ENCODE assay signal across 6 cellular contexts in the genomic region with DNA sequence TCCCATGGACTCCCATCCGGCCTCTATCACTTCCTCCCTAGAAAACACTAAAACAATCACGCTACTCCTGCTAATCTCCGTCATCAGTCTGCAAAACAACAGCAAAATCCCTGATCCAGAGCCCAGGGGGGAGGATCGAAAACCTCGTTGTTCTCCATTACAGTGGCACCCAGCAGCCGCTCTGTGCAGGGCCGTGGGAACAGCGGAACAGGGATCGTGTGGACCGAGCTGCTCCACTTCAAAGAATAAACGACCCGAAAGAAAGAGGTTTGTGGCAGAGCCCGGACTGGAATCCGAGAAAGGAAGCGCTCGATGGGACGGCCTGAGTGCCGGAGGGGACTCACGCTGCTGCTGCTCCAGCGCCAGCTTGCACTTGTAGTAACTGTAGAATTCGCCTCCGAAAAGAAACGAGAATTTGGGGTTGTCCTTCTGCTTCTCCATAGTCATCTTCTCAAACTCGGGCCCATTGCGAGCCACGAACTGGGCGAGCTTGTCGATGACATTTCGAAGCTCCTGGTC. TPM values are rescaled to one million over a fixed set of nuclear protein-coding genes. Genes with fewer than 3 reads are reported as not detected.
A peak's percentile ranks its signal among the peaks of the same experiment; 100 is the strongest.
DNase-seq lines count a peak whose midpoint lies in the region; ATAC-seq, FAIRE-seq and TF ChIP-seq lines count a peak whose summit lies in the region.

No MANE protein-coding gene starts in this region.

- no peaks in the 10 kb centered on the region for H3K27me3 Mint-ChIP-seq in natural killer cell treated with Interleukin-12 subunit alpha and Interleukin-12 subunit beta and Interleukin-15 and Interleukin-18, amount 100 ng/mL, for 72 hours

- peak; percentile 5 for ATAC-seq in HG03045 (IDR thresholded peaks at IDR 0.05; ENCODE audit: unreplicated experiment)
- ATAC-seq in GM12878 = peak; percentile 1; the same call in 2 of the 3 replicates
- peak in 1 of 2 donors; percentile 1 for ATAC-seq in natural killer cell treated with Interleukin-12 subunit alpha and Interleukin-12 subunit beta and Interleukin-15 and Interleukin-18, amount 100 ng/mL, for 72 hours

- TF ChIP-seq POLR2A in GM12878 (IDR thresholded peaks at IDR 0.05; ENCODE audit: low read depth, low read length) = no peak

- peaks cover 7 to 13% of the 10 kb centered on the region in 2 experiments; a peak in 3 of 4 replicates for H3K36me3 ChIP-seq in GM12878 (ENCODE audit: control insufficient read depth in 2 of 2, insufficient read depth in 2 of 2, low read length in 1 of 2)

- H2AFZ ChIP-seq in GM12878 (ENCODE audit: control insufficient read depth, low read depth, low read length) = peak overlapping the region; percentile 66; the same call in 1 of the 2 replicates

- BruUV-seq in GM12878 (replicated peaks; lab: Mats Ljungman, UMichigan) = TSS peak; percentile 82

- peak; percentile 6 for DNase-seq in AG10803 (ENCODE audit: low read depth)
- no peak for DNase-seq in GM12878 (ENCODE audit: low read depth, low spot score)
- DNase-seq in natural killer cell treated with Interleukin-12 subunit alpha and Interleukin-12 subunit beta and Interleukin-15 and Interleukin-18, amount 100 ng/mL, for 72 hours (ENCODE audit: low spot score) = no peak
- DNase-seq in activated gamma-delta T cell (lab: John Stamatoyannopoulos, UW) = no peak
- no peak for DNase-seq in GM19240 (ENCODE audit: insufficient read length, low spot score)

- no peak for TF ChIP-seq EP300 in GM12878 (IDR thresholded peaks at IDR 0.05; ENCODE audit: borderline replicate concordance in 1 of 2, control insufficient read depth in 1 of 2, low read depth in 2 of 2, low read length in 2 of 2)

- intact Hi-C loops in GM12878 (cut with micrococcal nuclease; ENCODE audit: unreplicated experiment) = loop anchor here (1.0 to 10.0 kb wide), 3 partner anchors 47 to 97 kb away; no protein-coding TSS in a partner anchor

- CTCF ChIA-PET in GM12878 (lab: Yijun Ruan, JAX) = no interaction called here

- POLR2A ChIA-PET in GM12878 (lab: Charles Lee) = interaction anchor here (1.1 to 6.1 kb wide), 3 partner anchors 32 to 97 kb away, joined by 3 to 72 read pairs (median 5); no protein-coding TSS in a partner anchor

- H3K27ac ChIP-seq in GM12878 (ENCODE audit: control insufficient read depth, insufficient read depth) = peak overlapping the region; percentile 68

- no peak for TF ChIP-seq CTCF in AG10803 (conservative IDR thresholded peaks at IDR 0.05; ENCODE audit: low read length)
- no peak for TF ChIP-seq CTCF in GM12878 (IDR thresholded peaks at IDR 0.05 in 2 of 3, conservative IDR thresholded peaks at IDR 0.05 in 1 of 3; ENCODE audit: control insufficient read depth in 2 of 3, extremely low read depth in 1 of 3, insufficient read depth in 1 of 3, low read depth in 3 of 3, low read length in 3 of 3)

- H3K9ac ChIP-seq in GM12878 (ENCODE audit: control insufficient read depth, insufficient read depth, low read length) = peak overlapping the region; percentile 80

- H3K9me3 Mint-ChIP-seq in natural killer cell treated with Interleukin-12 subunit alpha and Interleukin-12 subunit beta and Interleukin-15 and Interleukin-18, amount 100 ng/mL, for 72 hours = no peaks in the 10 kb centered on the region

- H3K4me3 ChIP-seq in AG10803 (ENCODE audit: low read length) = peak overlapping the region; percentile 91
- peak overlapping the region; percentile 99 for H3K4me3 ChIP-seq in GM12878

- RAD21 ChIA-PET in GM12878 (lab: Charles Lee; ENCODE audit: unreplicated experiment) = interaction anchor here (1.2 kb wide), 1 partner anchor 17 kb away, joined by 3 read pairs; no protein-coding TSS in a partner anchor

- H3K36me3 Mint-ChIP-seq in natural killer cell treated with Interleukin-12 subunit alpha and Interleukin-12 subunit beta and Interleukin-15 and Interleukin-18, amount 100 ng/mL, for 72 hours = no peaks in the 10 kb centered on the region

- no peak for TF ChIP-seq RAD21 in GM12878 (IDR thresholded peaks at IDR 0.05; ENCODE audit: insufficient read depth, low read depth, low read length)

- FAIRE-seq in GM12878 (lab: Jason Lieb, UNC) = no peak

- H3K9me3 ChIP-seq in GM12878 (replicated peaks; ENCODE audit: control insufficient read depth, insufficient read depth, low read length) = no peaks in the 10 kb centered on the region; the same call in 2 of the 3 replicates

- peak overlapping the region; percentile 91 for H3K4me2 ChIP-seq in GM12878 (ENCODE audit: control insufficient read depth, insufficient read depth)

- WGBS in GM12878 (ENCODE audit: insufficient coverage, insufficient replicate concordance, low lambda C conversion rate, missing lambda C conversion rate) = under 1% methylated on average over 29 of the region's 29 CpGs

- H4K20me1 ChIP-seq in GM12878 (ENCODE audit: control insufficient read depth, insufficient read depth) = peaks cover 4% of the 10 kb centered on the region; the same call in 1 of the 2 replicates

- no peaks in the 10 kb centered on the region for H3K27me3 ChIP-seq in GM12878 (replicated peaks in 1 of 2; ENCODE audit: control insufficient read depth in 2 of 2, insufficient read depth in 2 of 2, low read length in 1 of 2)

- peaks cover 78% of the 10 kb centered on the region for H3K79me2 ChIP-seq in GM12878 (ENCODE audit: control insufficient read depth, insufficient read depth, low read length)

- in situ Hi-C loops in GM12878 (cut with MboI) = no loop called here

- H3K27ac Mint-ChIP-seq in natural killer cell treated with Interleukin-12 subunit alpha and Interleukin-12 subunit beta and Interleukin-15 and Interleukin-18, amount 100 ng/mL, for 72 hours = peak overlapping the region; percentile 73 to 84

- peaks cover 45 to 48% of the 10 kb centered on the region in 2 donors for H3K4me1 Mint-ChIP-seq in natural killer cell treated with Interleukin-12 subunit alpha and Interleukin-12 subunit beta and Interleukin-15 and Interleukin-18, amount 100 ng/mL, for 72 hours (ENCODE audit: low read depth in 2 of 2)

- SMC1A ChIA-PET in GM12878 (lab: Charles Lee; ENCODE audit: uncharacterized antibody, unreplicated experiment) = interaction anchor here (1.4 to 1.6 kb wide), 2 partner anchors 43 to 99 kb away, joined by 4 read pairs; no protein-coding TSS in a partner anchor

- H3K4me1 ChIP-seq in GM12878 (ENCODE audit: control insufficient read depth, insufficient read depth, low read length) = peaks cover 8% of the 10 kb centered on the region; the same call in 1 of the 2 replicates

- H3K4me3 Mint-ChIP-seq in natural killer cell treated with Interleukin-12 subunit alpha and Interleukin-12 subunit beta and Interleukin-15 and Interleukin-18, amount 100 ng/mL, for 72 hours = peak overlapping the region; percentile 91

RNA-seq across cellular contexts. Expression of a gene that starts 0.7 kb away (rescaled TPM):
- 47.2 and 55.4 TPM in 2 replicates for total RNA-seq in GM12878 (2013; cell fraction: nucleolus; rRNA removed)
- total RNA-seq in GM12878 (2014; rRNA removed) = 3.6 and 4.9 TPM in 2 replicates
- total RNA-seq in GM12878 (2014; rRNA removed; fragmentation: Illumina TruSeq; extraction: Trizol) = 6.8 and 7.2 TPM in 2 replicates
- 57.5 and 65.3 TPM in 2 replicates for total RNA-seq in GM12878 (2021)
- 13.6 TPM for polyA plus RNA-seq in GM12878 (2011; ENCODE audit: low read depth)
- 3.2 and 5.1 TPM in 2 replicates for polyA plus RNA-seq in GM12878 (2011; rRNA removed)
- polyA plus RNA-seq in GM12878 (2011; cell fraction: cytosol; rRNA removed) = 7.8 and 8.6 TPM in 2 replicates
- polyA plus RNA-seq in GM12878 (2011; cell fraction: nucleus; rRNA removed) = 45.6 and 76.2 TPM in 2 replicates
- polyA plus RNA-seq in GM12878 (2012) = 34.7 and 37.6 TPM in 2 replicates
- polyA plus RNA-seq in GM12878 (2014; fragmentation: Illumina TruSeq; extraction: Trizol) = 3.5 and 17.6 TPM in 2 replicates
- 1 to 10 TPM in 1 of 2 experiments, under 1 TPM in 1; 0.66 to 1.7 TPM for polyA plus RNA-seq in GM12878 (2014; fragmentation: Nextera tagmentation; extraction: Ambion mirVana)
- 24.0 and 42.2 TPM in 2 replicates for polyA plus RNA-seq in GM12878 (2014; rRNA removed)
- polyA plus RNA-seq in GM12878 (2016; fragmentation: Nextera tagmentation; extraction: Ambion mirVana) = 10 to 100 TPM; 47.1 to 49.4 TPM
- 4.5 and 8.6 TPM in 2 replicates for polyA minus RNA-seq in GM12878 (2011; rRNA and poly(A)+ RNA removed)
- 9.5 and 14.8 TPM in 2 replicates for polyA minus RNA-seq in GM12878 (2011; cell fraction: cytosol; rRNA and poly(A)+ RNA removed)
- 15.5 and 27.3 TPM in 2 replicates for polyA minus RNA-seq in GM12878 (2011; cell fraction: nucleus; rRNA and poly(A)+ RNA removed)
- 10 to 100 TPM; 64.1 to 93.0 TPM for total RNA-seq in natural killer cell treated with Interleukin-12 subunit alpha and Interleukin-12 subunit beta and Interleukin-15 and Interleukin-18, amount 100 ng/mL, for 72 hours

RNA-seq across cellular contexts. Expression of a gene that starts 30.6 kb away (rescaled TPM):
- 130 and 131 TPM in 2 replicates for total RNA-seq in GM12878 (2013; cell fraction: nucleolus; rRNA removed)
- total RNA-seq in GM12878 (2014; rRNA removed) (24.7 and 26.5 TPM in 2 replicates), GM12878 (2014; rRNA removed; fragmentation: Illumina TruSeq; extraction: Trizol) (20.1 and 20.4 TPM in 2 replicates), GM12878 (2021) (30.9 and 33.7 TPM in 2 replicates)
- 23.4 TPM for polyA plus RNA-seq in GM12878 (2011; ENCODE audit: low read depth)
- polyA plus RNA-seq in GM12878 (2011; rRNA removed) (28.7 and 37.7 TPM in 2 replicates), GM12878 (2014; fragmentation: Illumina TruSeq; extraction: Trizol) (20.5 and 23.8 TPM in 2 replicates), GM12878 (2014; fragmentation: Nextera tagmentation; extraction: Ambion mirVana) (10 to 100 TPM; 11.3 to 15.1 TPM), GM12878 (2014; rRNA removed) (19.6 and 26.7 TPM in 2 replicates), GM12878 (2016; fragmentation: Nextera tagmentation; extraction: Ambion mirVana) (10 to 100 TPM; 12.6 to 20.0 TPM)
- polyA plus RNA-seq in GM12878 (2011; cell fraction: cytosol; rRNA removed) = 42.7 and 47.6 TPM in 2 replicates
- 45.6 and 46.8 TPM in 2 replicates for polyA plus RNA-seq in GM12878 (2011; cell fraction: nucleus; rRNA removed)
- polyA plus RNA-seq in GM12878 (2012) = 32.1 and 35.8 TPM in 2 replicates
- 96.4 and 132 TPM in 2 replicates for polyA minus RNA-seq in GM12878 (2011; rRNA and poly(A)+ RNA removed)
- 29.0 and 31.5 TPM in 2 replicates for polyA minus RNA-seq in GM12878 (2011; cell fraction: cytosol; rRNA and poly(A)+ RNA removed)
- polyA minus RNA-seq in GM12878 (2011; cell fraction: nucleus; rRNA and poly(A)+ RNA removed) = 27.3 and 43.1 TPM in 2 replicates
- total RNA-seq in natural killer cell treated with Interleukin-12 subunit alpha and Interleukin-12 subunit beta and Interleukin-15 and Interleukin-18, amount 100 ng/mL, for 72 hours = 10 to 100 TPM; 52.2 to 71.5 TPM

RNA-seq across cellular contexts. Expression of a gene that starts 45.4 kb away (rescaled TPM):
- total RNA-seq in GM12878 (2013; cell fraction: nucleolus; rRNA removed) = 21.6 and 25.8 TPM in 2 replicates
- total RNA-seq in GM12878 (2014; rRNA removed) = 2.0 and 2.1 TPM in 2 replicates
- total RNA-seq in GM12878 (2014; rRNA removed; fragmentation: Illumina TruSeq; extraction: Trizol) = 2.7 and 3.3 TPM in 2 replicates
- total RNA-seq in GM12878 (2021) = 3.1 and 3.8 TPM in 2 replicates
- polyA plus RNA-seq in GM12878 (2011; ENCODE audit: low read depth) = 0.84 TPM
- 2.5 and 3.0 TPM in 2 replicates for polyA plus RNA-seq in GM12878 (2011; rRNA removed)
- polyA plus RNA-seq in GM12878 (2011; cell fraction: cytosol; rRNA removed) = 3.5 and 3.7 TPM in 2 replicates
- 8.7 and 9.7 TPM in 2 replicates for polyA plus RNA-seq in GM12878 (2011; cell fraction: nucleus; rRNA removed)
- 3.8 and 4.0 TPM in 2 replicates for polyA plus RNA-seq in GM12878 (2012)
- 3.6 and 5.2 TPM in 2 replicates for polyA plus RNA-seq in GM12878 (2014; fragmentation: Illumina TruSeq; extraction: Trizol)
- polyA plus RNA-seq in GM12878 (2014; fragmentation: Nextera tagmentation; extraction: Ambion mirVana) = under 1 TPM; 0.26 to 0.31 TPM
- polyA plus RNA-seq in GM12878 (2014; rRNA removed) = 4.1 and 5.4 TPM in 2 replicates
- 1 to 10 TPM; 3.9 to 4.0 TPM for polyA plus RNA-seq in GM12878 (2016; fragmentation: Nextera tagmentation; extraction: Ambion mirVana)
- polyA minus RNA-seq in GM12878 (2011; rRNA and poly(A)+ RNA removed) = 1.3 and 2.3 TPM in 2 replicates
- polyA minus RNA-seq in GM12878 (2011; cell fraction: cytosol; rRNA and poly(A)+ RNA removed) = 2.5 and 3.3 TPM in 2 replicates
- 2.7 and 3.9 TPM in 2 replicates for polyA minus RNA-seq in GM12878 (2011; cell fraction: nucleus; rRNA and poly(A)+ RNA removed)
- 1 to 10 TPM; 3.3 to 7.5 TPM for total RNA-seq in natural killer cell treated with Interleukin-12 subunit alpha and Interleukin-12 subunit beta and Interleukin-15 and Interleukin-18, amount 100 ng/mL, for 72 hours

RNA-seq across cellular contexts. Expression of a gene that starts 45.6 kb away (rescaled TPM):
- total RNA-seq in GM12878 (2013; cell fraction: nucleolus; rRNA removed) = not detected in 2 replicates
- total RNA-seq in GM12878 (2014; rRNA removed) = 0.11 TPM in 2 replicates
- 0.18 and 0.45 TPM in 2 replicates for total RNA-seq in GM12878 (2014; rRNA removed; fragmentation: Illumina TruSeq; extraction: Trizol)
- total RNA-seq in GM12878 (2021) = 0.19 TPM in 1 of 2 replicates, not detected in the other
- polyA plus RNA-seq in GM12878 (2011; ENCODE audit: low read depth) = not detected
- polyA plus RNA-seq in GM12878 (2011; rRNA removed) = 0.05 TPM in 1 of 2 replicates, not detected in the other
- 0.06 TPM in 1 of 2 replicates, not detected in the other for polyA plus RNA-seq in GM12878 (2011; cell fraction: cytosol; rRNA removed)
- not detected in 2 replicates for polyA plus RNA-seq in GM12878 (2011; cell fraction: nucleus; rRNA removed)
- polyA plus RNA-seq in GM12878 (2012) = not detected in 2 replicates
- polyA plus RNA-seq in GM12878 (2014; fragmentation: Illumina TruSeq; extraction: Trizol) = 0.35 and 0.43 TPM in 2 replicates
- polyA plus RNA-seq in GM12878 (2014; fragmentation: Nextera tagmentation; extraction: Ambion mirVana) = under 1 TPM; 0.10 to 0.13 TPM
- polyA plus RNA-seq in GM12878 (2014; rRNA removed) = 0.12 and 0.14 TPM in 2 replicates
- under 1 TPM in 1 of 2 experiments, not detected in 1; 0.31 TPM for polyA plus RNA-seq in GM12878 (2016; fragmentation: Nextera tagmentation; extraction: Ambion mirVana)
- polyA minus RNA-seq in GM12878 (2011; rRNA and poly(A)+ RNA removed) = not detected in 2 replicates
- not detected in 2 replicates for polyA minus RNA-seq in GM12878 (2011; cell fraction: cytosol; rRNA and poly(A)+ RNA removed)
- not detected in 2 replicates for polyA minus RNA-seq in GM12878 (2011; cell fraction: nucleus; rRNA and poly(A)+ RNA removed)
- not detected for total RNA-seq in natural killer cell treated with Interleukin-12 subunit alpha and Interleukin-12 subunit beta and Interleukin-15 and Interleukin-18, amount 100 ng/mL, for 72 hours
